8 cellular contexts compared by ENCODE assay signal in genomic region chr1:35511305-35511704, GRCh38.
"Had no signal": no experiment of that assay in that cellular context is flagged by ENCODE, and none has a peak within 500 bp of the region (broad histone marks: within the 10 kb centered on the region; RNA-seq: fewer than 3 reads in every experiment).

No MANE protein-coding gene starts in this region.

- DNase-seq: GDM1, GF-D8 had no signal

- H3K4me3 ChIP-seq: GM12878 had no signal

- ATAC-seq: GM12878 had no signal

- FAIRE-seq: G401.6, GM12878, GM12891, GM12892, GM18507, GM19239 had no signal
